8 cellular contexts compared by ENCODE assay signal in genomic region chr5:50501510-50502209, GRCh38.
DNase-seq lines count a peak whose midpoint lies in the region; ATAC-seq lines count a peak whose summit lies in the region.

No MANE protein-coding gene starts in this region.

- CTCF ChIA-PET in naive thymus-derived CD4-positive, alpha-beta T cell (lab: Charles Lee), result no interaction called here

- no peaks in the 10 kb centered on the region for H3K9me3 ChIP-seq in naive thymus-derived CD4-positive, alpha-beta T cell (ENCODE audit: control insufficient read depth in 2 of 3, low read length in 3 of 3)

- peaks cover 0 to 6% of the 10 kb centered on the region in 2 donors for H3K4me1 ChIP-seq in naive thymus-derived CD4-positive, alpha-beta T cell (ENCODE audit: control insufficient read depth in 2 of 2, insufficient read depth in 2 of 2, low read length in 2 of 2)

- ATAC-seq in GM18868 (IDR thresholded peaks at IDR 0.05; ENCODE audit: unreplicated experiment) (peak; percentile 100), HG02678 (IDR thresholded peaks at IDR 0.05; ENCODE audit: unreplicated experiment) (peak; percentile 98), esophagus mucosa (no peak)
- ATAC-seq in naive thymus-derived CD4-positive, alpha-beta T cell, result peak; percentile 79

- intact Hi-C loops in naive thymus-derived CD4-positive, alpha-beta T cell (cut with micrococcal nuclease), result loop anchor here in 1 of 2 donors (1.0 to 5.0 kb wide), 2 partner anchors 60 to 166 kb away; partner anchors contain the start of genes EMB and PARP8
- intact Hi-C loops in activated T-helper 2 cell treated with anti-CD3 and anti-CD28 coated beads, Interferon-gamma antibody, Interleukin-2, Interleukin-4, amounts not matched to agents 10 μg/mL and 5 μg/mL and 100 μg/mL, durations not matched to agents 14 hours and 24 hours and 36 hours (cut with micrococcal nuclease), result loop anchor here (2.0 to 5.0 kb wide), 6 partner anchors 61 to 246 kb away; partner anchors contain the start of genes EMB and PARP8

- DNase-seq in MV-4-11 (lab: John Stamatoyannopoulos, UW) (peak; percentile 99), nucleus accumbens (lab: John Stamatoyannopoulos, UW) (no peak), superior temporal gyrus (ENCODE audit: extremely low spot score) (no peak)
- peak in 4 of 9 donors; percentile 3 to 15 (median 7) for DNase-seq in naive thymus-derived CD4-positive, alpha-beta T cell
- no peak for DNase-seq in activated T-helper 2 cell treated with anti-CD3 and anti-CD28 coated beads, Interferon-gamma antibody, Interleukin-2, Interleukin-4, amounts not matched to agents 10 μg/mL and 5 μg/mL and 100 μg/mL, durations not matched to agents 14 hours and 24 hours and 36 hours (ENCODE audit: low spot score)

- peaks cover 0 to 15% (median 0%) of the 10 kb centered on the region in 5 donors for H3K27me3 Mint-ChIP-seq in naive thymus-derived CD4-positive, alpha-beta T cell
- peaks cover 15% of the 10 kb centered on the region for H3K27me3 Mint-ChIP-seq in activated T-helper 2 cell treated with anti-CD3 and anti-CD28 coated beads, Interferon-gamma antibody, Interleukin-2, Interleukin-4, amounts not matched to agents 10 μg/mL and 5 μg/mL and 100 μg/mL, durations not matched to agents 14 hours and 24 hours and 36 hours (ENCODE audit: low read depth)

- peak overlapping the region in 9 of 10 donors; percentile 14 to 72 (median 67) for H3K4me3 Mint-ChIP-seq in naive thymus-derived CD4-positive, alpha-beta T cell
- H3K4me3 Mint-ChIP-seq in activated T-helper 2 cell treated with anti-CD3 and anti-CD28 coated beads, Interferon-gamma antibody, Interleukin-2, Interleukin-4, amounts not matched to agents 10 μg/mL and 5 μg/mL and 100 μg/mL, durations not matched to agents 14 hours and 24 hours and 36 hours (ENCODE audit: low read depth), result no peak overlapping the region

- no peak overlapping the region for H3K27ac ChIP-seq in naive thymus-derived CD4-positive, alpha-beta T cell (ENCODE audit: low read depth, low read length)

- H3K36me3 ChIP-seq in naive thymus-derived CD4-positive, alpha-beta T cell (ENCODE audit: control insufficient read depth in 2 of 3, insufficient read depth in 3 of 3, low read length in 3 of 3), result no peaks in the 10 kb centered on the region

- POLR2A ChIA-PET in naive thymus-derived CD4-positive, alpha-beta T cell (lab: Charles Lee), result no interaction called here

- H3K27me3 ChIP-seq in naive thymus-derived CD4-positive, alpha-beta T cell (ENCODE audit: control insufficient read depth in 2 of 2, insufficient read depth in 2 of 2, low read length in 2 of 2), result no peaks in the 10 kb centered on the region

- H3K27ac Mint-ChIP-seq in naive thymus-derived CD4-positive, alpha-beta T cell, result peak overlapping the region; percentile 45 to 89 (median 78)
- H3K27ac Mint-ChIP-seq in activated T-helper 2 cell treated with anti-CD3 and anti-CD28 coated beads, Interferon-gamma antibody, Interleukin-2, Interleukin-4, amounts not matched to agents 10 μg/mL and 5 μg/mL and 100 μg/mL, durations not matched to agents 14 hours and 24 hours and 36 hours, result no peak overlapping the region

- peaks cover 0 to 51% (median 6%) of the 10 kb centered on the region in 5 donors for H3K36me3 Mint-ChIP-seq in naive thymus-derived CD4-positive, alpha-beta T cell
- H3K36me3 Mint-ChIP-seq in activated T-helper 2 cell treated with anti-CD3 and anti-CD28 coated beads, Interferon-gamma antibody, Interleukin-2, Interleukin-4, amounts not matched to agents 10 μg/mL and 5 μg/mL and 100 μg/mL, durations not matched to agents 14 hours and 24 hours and 36 hours (ENCODE audit: low read depth), result peaks cover 41% of the 10 kb centered on the region

- peaks cover 0 to 32% (median 5%) of the 10 kb centered on the region in 11 donors for H3K9me3 Mint-ChIP-seq in naive thymus-derived CD4-positive, alpha-beta T cell
- H3K9me3 Mint-ChIP-seq in activated T-helper 2 cell treated with anti-CD3 and anti-CD28 coated beads, Interferon-gamma antibody, Interleukin-2, Interleukin-4, amounts not matched to agents 10 μg/mL and 5 μg/mL and 100 μg/mL, durations not matched to agents 14 hours and 24 hours and 36 hours, result peaks cover 44% of the 10 kb centered on the region

- no peak overlapping the region for H3K4me3 ChIP-seq in naive thymus-derived CD4-positive, alpha-beta T cell (ENCODE audit: low read length)

- peaks cover 6 to 22% (median 14%) of the 10 kb centered on the region in 7 donors for H3K4me1 Mint-ChIP-seq in naive thymus-derived CD4-positive, alpha-beta T cell
- H3K4me1 Mint-ChIP-seq in activated T-helper 2 cell treated with anti-CD3 and anti-CD28 coated beads, Interferon-gamma antibody, Interleukin-2, Interleukin-4, amounts not matched to agents 10 μg/mL and 5 μg/mL and 100 μg/mL, durations not matched to agents 14 hours and 24 hours and 36 hours (ENCODE audit: low read depth), result peaks cover 28% of the 10 kb centered on the region
